ENCODE assay signal across 29 cellular contexts in genomic region chrX:12679522-12679921, GRCh38.
"Had no signal": no experiment of that assay in that cellular context is flagged by ENCODE, and none has a peak within 500 bp of the region (broad histone marks: within the 10 kb centered on the region; RNA-seq: fewer than 3 reads in every experiment).

No MANE protein-coding gene starts in this region.

- H3K36me3 ChIP-seq: colonic mucosa, esophagus muscularis mucosa, esophagus squamous epithelium, gastrocnemius medialis, gastroesophageal sphincter, heart left ventricle, heart right ventricle had no signal

- H3K9me3 ChIP-seq: colonic mucosa, esophagus squamous epithelium, gastrocnemius medialis, gastroesophageal sphincter, heart left ventricle, heart right ventricle had no signal

- H2AFZ ChIP-seq: hepatocyte had no signal

- H3K4me3 ChIP-seq: colonic mucosa, coronary artery, dorsolateral prefrontal cortex, esophagus muscularis mucosa, esophagus squamous epithelium, gastrocnemius medialis, gastroesophageal sphincter, heart left ventricle, heart right ventricle, hepatocyte had no signal

- FAIRE-seq: colon, endometrium, endothelial cell of umbilical vein, frontal cortex had no signal

- ATAC-seq: effector memory CD8-positive, alpha-beta T cell; esophagus mucosa; foreskin keratinocyte; gastrocnemius medialis; gastroesophageal sphincter; heart left ventricle; heart right ventricle had no signal

- H3K4me2 ChIP-seq: hepatocyte had no signal

- H3K27ac ChIP-seq: colonic mucosa, coronary artery, dorsolateral prefrontal cortex, epithelial cell of prostate, esophagus muscularis mucosa, esophagus squamous epithelium, foreskin keratinocyte, gastrocnemius medialis, gastroesophageal sphincter, heart left ventricle, heart right ventricle, hepatocyte had no signal

- H3K4me1 ChIP-seq: colonic mucosa, esophagus muscularis mucosa, esophagus squamous epithelium, foreskin keratinocyte, gastrocnemius medialis, gastroesophageal sphincter, heart left ventricle, heart right ventricle had no signal

- H3K4me3 Mint-ChIP-seq: dendritic cell treated with granulocyte-macrophage colony-stimulating factor and Interleukin-4, amounts not matched to agents 40 ng/mL and 50 ng/mL, for 4 days; effector memory CD8-positive, alpha-beta T cell; endodermal cell had no signal

- DNase-seq: colonic mucosa; cortex of kidney; dermis blood vessel endothelial cell; dorsolateral prefrontal cortex; effector CD4-positive, alpha-beta T cell; effector CD8-positive, alpha-beta T cell; effector memory CD4-positive, alpha-beta T cell; effector memory CD8-positive, alpha-beta T cell; endodermal cell; erythroblast; esophagus squamous epithelium; foreskin fibroblast; foreskin keratinocyte; foreskin melanocyte; gastrocnemius medialis; head of caudate nucleus; heart left ventricle; heart right ventricle had no signal

- H3K27me3 ChIP-seq: colonic mucosa, esophagus muscularis mucosa, esophagus squamous epithelium, foreskin keratinocyte, gastrocnemius medialis, gastroesophageal sphincter, heart left ventricle, hepatocyte had no signal

- H3K9me3 Mint-ChIP-seq: dendritic cell treated with granulocyte-macrophage colony-stimulating factor and Interleukin-4, amounts not matched to agents 40 ng/mL and 50 ng/mL, for 4 days; effector memory CD8-positive, alpha-beta T cell had no signal

- H3K27ac Mint-ChIP-seq: dendritic cell treated with granulocyte-macrophage colony-stimulating factor and Interleukin-4, amounts not matched to agents 40 ng/mL and 50 ng/mL, for 4 days; effector memory CD8-positive, alpha-beta T cell; endodermal cell had no signal

- H3K27me3 Mint-ChIP-seq: dendritic cell treated with granulocyte-macrophage colony-stimulating factor and Interleukin-4, amounts not matched to agents 40 ng/mL and 50 ng/mL, for 4 days had no signal

- H3K4me1 Mint-ChIP-seq: endodermal cell had no signal

- H3K79me2 ChIP-seq: hepatocyte had no signal
